ENCODE assay signal across 1 cellular context in the genomic region with DNA sequence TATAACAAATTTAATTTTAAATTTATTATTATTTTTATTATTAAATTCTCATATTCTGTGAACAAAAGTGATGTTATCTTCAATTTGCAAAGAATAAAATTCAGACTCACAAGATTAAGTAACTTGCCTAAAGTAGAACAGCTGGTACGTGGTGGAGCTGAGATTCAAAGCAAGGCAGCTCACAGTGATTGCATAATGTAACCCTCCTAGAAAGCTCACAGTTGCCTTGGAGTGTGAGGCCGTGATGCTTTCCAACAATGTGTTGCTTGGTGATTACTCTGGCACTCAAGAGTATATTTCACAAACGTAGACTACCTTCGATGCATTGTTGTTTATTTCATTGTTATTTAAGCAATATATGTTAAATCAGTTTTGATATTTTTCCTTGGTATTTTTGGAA.
TF ChIP-seq lines count a peak whose summit lies in the region.

No MANE protein-coding gene starts in this region.

TF ChIP-seq in WTC11, 78 proteins besides CTCF, POLR2A, EP300 and RAD21 (continued from another document):
- TF ChIP-seq, protein P1, sequence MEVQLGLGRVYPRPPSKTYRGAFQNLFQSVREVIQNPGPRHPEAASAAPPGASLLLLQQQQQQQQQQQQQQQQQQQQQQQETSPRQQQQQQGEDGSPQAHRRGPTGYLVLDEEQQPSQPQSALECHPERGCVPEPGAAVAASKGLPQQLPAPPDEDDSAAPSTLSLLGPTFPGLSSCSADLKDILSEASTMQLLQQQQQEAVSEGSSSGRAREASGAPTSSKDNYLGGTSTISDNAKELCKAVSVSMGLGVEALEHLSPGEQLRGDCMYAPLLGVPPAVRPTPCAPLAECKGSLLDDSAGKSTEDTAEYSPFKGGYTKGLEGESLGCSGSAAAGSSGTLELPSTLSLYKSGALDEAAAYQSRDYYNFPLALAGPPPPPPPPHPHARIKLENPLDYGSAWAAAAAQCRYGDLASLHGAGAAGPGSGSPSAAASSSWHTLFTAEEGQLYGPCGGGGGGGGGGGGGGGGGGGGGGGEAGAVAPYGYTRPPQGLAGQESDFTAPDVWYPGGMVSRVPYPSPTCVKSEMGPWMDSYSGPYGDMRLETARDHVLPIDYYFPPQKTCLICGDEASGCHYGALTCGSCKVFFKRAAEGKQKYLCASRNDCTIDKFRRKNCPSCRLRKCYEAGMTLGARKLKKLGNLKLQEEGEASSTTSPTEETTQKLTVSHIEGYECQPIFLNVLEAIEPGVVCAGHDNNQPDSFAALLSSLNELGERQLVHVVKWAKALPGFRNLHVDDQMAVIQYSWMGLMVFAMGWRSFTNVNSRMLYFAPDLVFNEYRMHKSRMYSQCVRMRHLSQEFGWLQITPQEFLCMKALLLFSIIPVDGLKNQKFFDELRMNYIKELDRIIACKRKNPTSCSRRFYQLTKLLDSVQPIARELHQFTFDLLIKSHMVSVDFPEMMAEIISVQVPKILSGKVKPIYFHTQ (CRISPR knock-in tag; IDR thresholded peaks at IDR 0.05), result no peak
- TF ChIP-seq GABPB1 (CRISPR knock-in tag; IDR thresholded peaks at IDR 0.05) (no peak), NR3C1 (CRISPR knock-in tag; conservative IDR thresholded peaks at IDR 0.05; ENCODE audit: low read depth) (no peak)
- TF ChIP-seq, protein P2, sequence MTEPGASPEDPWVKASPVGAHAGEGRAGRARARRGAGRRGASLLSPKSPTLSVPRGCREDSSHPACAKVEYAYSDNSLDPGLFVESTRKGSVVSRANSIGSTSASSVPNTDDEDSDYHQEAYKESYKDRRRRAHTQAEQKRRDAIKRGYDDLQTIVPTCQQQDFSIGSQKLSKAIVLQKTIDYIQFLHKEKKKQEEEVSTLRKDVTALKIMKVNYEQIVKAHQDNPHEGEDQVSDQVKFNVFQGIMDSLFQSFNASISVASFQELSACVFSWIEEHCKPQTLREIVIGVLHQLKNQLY (CRISPR knock-in tag; IDR thresholded peaks at IDR 0.05), result no peak
